In genomic region chr15:35545825-35546580, GRCh38 we compare ENCODE assay signal across 8 cellular contexts. TPM values are rescaled to one million over a fixed set of nuclear protein-coding genes. Genes with fewer than 3 reads are reported as not detected.
DNase-seq lines count a peak whose midpoint lies in the region; ATAC-seq, FAIRE-seq and TF ChIP-seq lines count a peak whose summit lies in the region.

Gene DPH6 (minus strand): TSS chr15:35546165. CDS start chr15:35546141, 24 bp downstream.

- H4K8ac ChIP-seq in H1 (ENCODE audit: extremely low read depth, insufficient read depth, low read length), result peak within 1 kb of the TSS; percentile 100

- peak within 1 kb of the TSS; percentile 88 for H3K27ac ChIP-seq in CD8-positive, alpha-beta memory T cell (ENCODE audit: low read depth, low read length)
- peak within 1 kb of the TSS; percentile 100 for H3K27ac ChIP-seq in H1 (ENCODE audit: low read depth, low read length)
- peak within 1 kb of the TSS; percentile 98 for H3K27ac ChIP-seq in mesodermal cell (ENCODE audit: low read depth, low read length, severe bottlenecking)

- 0 out of 4 replicates have a peak, but pooled peaks cover 0 to 4% of the 10 kb centered on the region in 2 experiments for H3K79me2 ChIP-seq in H1 (ENCODE audit: control insufficient read depth in 1 of 2, insufficient read depth in 2 of 2, low read length in 2 of 2)

- H2BK5ac ChIP-seq in H1 (ENCODE audit: low read depth, low read length), result peak within 1 kb of the TSS; percentile 100

- no peak within 1 kb of the TSS for H2BK120ac ChIP-seq in H1 (replicated peaks; ENCODE audit: low read depth, low read length)

- H2BK12ac ChIP-seq in H1 (ENCODE audit: low read depth, low read length), result peak within 1 kb of the TSS; percentile 97

- peak within 1 kb of the TSS; percentile 84 to 99 (median 98) for H3K27ac Mint-ChIP-seq in CD8-positive, alpha-beta memory T cell

- H3K9me3 Mint-ChIP-seq in CD8-positive, alpha-beta memory T cell, result no peaks in the 10 kb centered on the region

- peak within 1 kb of the TSS; percentile 74 to 99 (median 96) for H3K9ac ChIP-seq in H1 (replicated peaks in 1 of 4; ENCODE audit: extremely low read depth in 1 of 4, low read depth in 3 of 4, low read length in 3 of 4)

- peak within 1 kb of the TSS; percentile 99 for H3K56ac ChIP-seq in H1 (replicated peaks; ENCODE audit: insufficient read length, low read depth, low read length)

- peak within 1 kb of the TSS; percentile 92 for H4K5ac ChIP-seq in H1 (ENCODE audit: insufficient read length, low read depth, low read length)

- H4K20me1 ChIP-seq in H1 (replicated peaks in 1 of 2; ENCODE audit: control insufficient read depth in 1 of 2, insufficient read depth in 2 of 2, low read length in 2 of 2), result no peaks in the 10 kb centered on the region

- H3K27me3 Mint-ChIP-seq in CD8-positive, alpha-beta memory T cell, result peaks cover 0 to 2% of the 10 kb centered on the region in 2 donors

- peak within 1 kb of the TSS; percentile 84 to 99 (median 95) for H3K4me3 Mint-ChIP-seq in CD8-positive, alpha-beta memory T cell

- H3K23me2 ChIP-seq in H1 (ENCODE audit: low read depth, low read length), result peaks cover 14% of the 10 kb centered on the region

- peak within 1 kb of the TSS; percentile 24 for H2AK5ac ChIP-seq in H1 (ENCODE audit: low read depth, low read length)

- TF ChIP-seq RAD21 in H1 (IDR thresholded peaks at IDR 0.05 in 1 of 2, conservative IDR thresholded peaks at IDR 0.05 in 1 of 2; ENCODE audit: low read depth in 2 of 2, low read length in 2 of 2), result no peak

- peak within 1 kb of the TSS; percentile 100 for H2BK15ac ChIP-seq in H1 (ENCODE audit: low read length)

- peak; percentile 69 to 92 (median 88) for DNase-seq in CD8-positive, alpha-beta memory T cell
- DNase-seq in NOMO-1 (lab: John Stamatoyannopoulos, UW; ENCODE audit: unreplicated experiment in 2 of 2) (peak; percentile 62 to 71), H1 (ENCODE audit: low read depth in 1 of 2, low spot score in 2 of 2) (peak in 1 of 2 experiments; percentile 88)
- DNase-seq in activated CD8-positive, alpha-beta memory T cell treated with anti-CD3 and anti-CD28 coated beads for 4 hours (ENCODE audit: low read depth in 2 of 2), result peak; percentile 71 to 81
- DNase-seq in stimulated activated CD8-positive, alpha-beta memory T cell treated with anti-CD3 and anti-CD28 coated beads, Interleukin-15, amount 100 ng/mL, for 24 hours (ENCODE audit: low read depth), result peak; percentile 68

- peak within 1 kb of the TSS; percentile 100 for H4K91ac ChIP-seq in H1 (replicated peaks; ENCODE audit: insufficient read length, low read length)

- FAIRE-seq in H1 (lab: Jason Lieb, UNC), result no peak

- TF ChIP-seq CTCF in H1 (IDR thresholded peaks at IDR 0.05; ENCODE audit: control extremely low read depth in 1 of 3, insufficient read depth in 1 of 3, low read depth in 1 of 3, low read length in 3 of 3), result no peak

- peak within 1 kb of the TSS; percentile 95 to 96 for H3K4me2 ChIP-seq in H1 (ENCODE audit: insufficient read depth in 1 of 2, low read depth in 2 of 2, low read length in 2 of 2)

- H3K4ac ChIP-seq in H1 (replicated peaks; ENCODE audit: insufficient read length, low read depth, low read length), result peak within 1 kb of the TSS; percentile 96

- no peaks in the 10 kb centered on the region for H3K27me3 ChIP-seq in CD8-positive, alpha-beta memory T cell (ENCODE audit: insufficient read depth, low read length, poor library complexity, severe bottlenecking)
- H3K27me3 ChIP-seq in H1 (replicated peaks in 1 of 4; ENCODE audit: control insufficient read depth in 3 of 4, extremely low read depth in 1 of 4, insufficient read depth in 3 of 4, low read length in 3 of 4), result peaks cover 0 to 1% (median 0%) of the 10 kb centered on the region in 4 experiments; a peak in 1 of 7 replicates

- peak within 1 kb of the TSS; percentile 90 for H2AFZ ChIP-seq in H1 (ENCODE audit: low read length)

- H3K14ac ChIP-seq in H1 (ENCODE audit: insufficient read length), result no peak within 1 kb of the TSS

- H3K4me1 ChIP-seq in CD8-positive, alpha-beta memory T cell (ENCODE audit: insufficient read depth, low read length), result peaks cover 9% of the 10 kb centered on the region
- peaks cover 3 to 28% (median 25%) of the 10 kb centered on the region in 4 experiments; a peak in 6 of 7 replicates for H3K4me1 ChIP-seq in H1 (replicated peaks in 1 of 4; ENCODE audit: control insufficient read depth in 3 of 4, insufficient read depth in 4 of 4, low read length in 3 of 4)
- no peaks in the 10 kb centered on the region for H3K4me1 ChIP-seq in mesodermal cell (ENCODE audit: control insufficient read depth, insufficient read depth, low read length, poor library complexity, severe bottlenecking)

- peaks cover 0 to 7% (median 2%) of the 10 kb centered on the region in 3 donors for H3K36me3 Mint-ChIP-seq in CD8-positive, alpha-beta memory T cell

- H3K23ac ChIP-seq in H1 (ENCODE audit: insufficient read length), result no peak within 1 kb of the TSS

- POLR2A ChIA-PET in CD8-positive, alpha-beta memory T cell (lab: Charles Lee), result interaction anchor here (0.6 to 1.7 kb wide), 2 partner anchors 38 to 558 kb away, joined by 4 to 5 read pairs; partner anchors contain the start of gene ZNF770
- POLR2A ChIA-PET in H1 (lab: Charles Lee; ENCODE audit: partially characterized antibody), result interaction anchor here (0.8 to 1.6 kb wide), 6 partner anchors 12 to 525 kb away, joined by 3 to 4 read pairs (median 3); no protein-coding TSS in a partner anchor

- peak within 1 kb of the TSS; percentile 54 for H3K4me3 ChIP-seq in CD8-positive, alpha-beta memory T cell (ENCODE audit: low read length)
- H3K4me3 ChIP-seq in H1 (ENCODE audit: extremely low read depth in 1 of 4, insufficient read depth in 2 of 4, low read depth in 3 of 4, low read length in 4 of 4) (peak within 1 kb of the TSS; percentile 48 to 79 (median 68)), mesodermal cell (ENCODE audit: extremely low read depth, insufficient read depth, low read length, poor library complexity, severe bottlenecking) (peak within 1 kb of the TSS; percentile 48)

- 0 out of 2 replicates have a peak within 1 kb of the TSS, but pooled peaks have one; percentile 62 for H2BK20ac ChIP-seq in H1 (ENCODE audit: low read length)

- TF ChIP-seq EP300 in H1 (IDR thresholded peaks at IDR 0.05; ENCODE audit: borderline replicate concordance in 1 of 2, low read depth in 2 of 2, low read length in 2 of 2), result no peak

- ATAC-seq in GM19438 (IDR thresholded peaks at IDR 0.05; ENCODE audit: low read depth, unreplicated experiment), result peak; percentile 86
- peak; percentile 86 for ATAC-seq in HG03571 (IDR thresholded peaks at IDR 0.05; ENCODE audit: unreplicated experiment)

- CTCF ChIA-PET in CD8-positive, alpha-beta memory T cell (lab: Charles Lee), result no interaction called here
- CTCF ChIA-PET in H1 (lab: Charles Lee; ENCODE audit: partially characterized antibody), result interaction anchor here (0.5 to 2.3 kb wide), 2 partner anchors 13 to 206 kb away, joined by 3 to 6 read pairs; no protein-coding TSS in a partner anchor

- 1% methylated on average over 60 of the region's 69 CpGs; no CpG with 5 or more reads in 1 of the 2 experiments for WGBS in H1 (ENCODE audit: extremely low coverage in 1 of 2, insufficient coverage in 1 of 2, insufficient read length in 1 of 2, insufficient replicate concordance in 2 of 2, low coverage in 1 of 2, low lambda C conversion rate in 2 of 2, missing lambda C conversion rate in 1 of 2), 2 experiments
- 37 to 41% methylated on average over 35 to 48 of the region's 69 CpGs for WGBS in mesodermal cell (ENCODE audit: insufficient coverage in 2 of 2), 2 experiments

- H3K36me3 ChIP-seq in CD8-positive, alpha-beta memory T cell (ENCODE audit: insufficient read depth, low read length), result no peaks in the 10 kb centered on the region
- no peaks in the 10 kb centered on the region for H3K36me3 ChIP-seq in H1 (ENCODE audit: control insufficient read depth in 2 of 4, insufficient read depth in 4 of 4, low read length in 3 of 4)
- H3K36me3 ChIP-seq in mesodermal cell (ENCODE audit: control insufficient read depth, insufficient read depth, low read length), result no peaks in the 10 kb centered on the region

- peaks cover 20 to 27% (median 22%) of the 10 kb centered on the region in 3 donors for H3K4me1 Mint-ChIP-seq in CD8-positive, alpha-beta memory T cell

- peak within 1 kb of the TSS; percentile 97 for H3K18ac ChIP-seq in H1 (ENCODE audit: extremely low read depth, low read length)

- no peaks in the 10 kb centered on the region for H3K79me1 ChIP-seq in H1 (ENCODE audit: low read depth, low read length)

- H3K9me3 ChIP-seq in CD8-positive, alpha-beta memory T cell (ENCODE audit: low read length), result no peaks in the 10 kb centered on the region
- H3K9me3 ChIP-seq in H1 (ENCODE audit: insufficient read depth in 2 of 2, low read depth in 1 of 2, low read length in 1 of 2), result no peaks in the 10 kb centered on the region
- H3K9me3 ChIP-seq in mesodermal cell (ENCODE audit: control insufficient read depth, low read length), result no peaks in the 10 kb centered on the region

- peak; percentile 51 to 92 for TF ChIP-seq POLR2A in H1 (IDR thresholded peaks at IDR 0.05; ENCODE audit: control extremely low read depth in 1 of 2, low read depth in 2 of 2, low read length in 2 of 2)

TF ChIP-seq in H1, 55 proteins besides CTCF, POLR2A, EP300 and RAD21 (continues in another document):
- no peak for TF ChIP-seq SAP30 (IDR thresholded peaks at IDR 0.05; ENCODE audit: insufficient read depth, insufficient replicate concordance, low read length)
- no peak for TF ChIP-seq CTBP2 (IDR thresholded peaks at IDR 0.05; ENCODE audit: borderline replicate concordance, insufficient read depth, insufficient read length, low read length)
- TF ChIP-seq JUN (IDR thresholded peaks at IDR 0.05; ENCODE audit: low read depth, low read length), result no peak
- no peak for TF ChIP-seq SRF (IDR thresholded peaks at IDR 0.05; ENCODE audit: low read depth, low read length)
- TF ChIP-seq TBP (IDR thresholded peaks at IDR 0.05; ENCODE audit: low read depth, low read length), result no peak; the same call in 1 of the 2 replicates
- no peak for TF ChIP-seq MAFK (IDR thresholded peaks at IDR 0.05; ENCODE audit: low read depth, low read length)
- peak; percentile 82 for TF ChIP-seq POLR2AphosphoS5 (IDR thresholded peaks at IDR 0.05; ENCODE audit: low read depth, low read length)

RNA-seq across cellular contexts. Expression of gene DPH6, which starts in this region (rescaled TPM):
- 10 to 100 TPM in 1 of 2 experiments, 1 to 10 TPM in 1; 9.6 to 11.4 TPM for total RNA-seq in CD8-positive, alpha-beta memory T cell
- polyA plus RNA-seq in CD8-positive, alpha-beta memory T cell, result 17.0 TPM
- total RNA-seq in H1 (2021; fragmentation: NEBNext Ultra II Directional; extraction: Animal tissue kit (Norgen Biotek cat#: 25700)), result 27.5 and 30.5 TPM in 2 replicates
- polyA plus RNA-seq in H1 (2011; rRNA removed), result 14.5 and 21.6 TPM in 2 replicates
- polyA plus RNA-seq in H1 (2011; cell fraction: cytosol; rRNA removed), result 26.7 TPM
- polyA plus RNA-seq in H1 (2011; cell fraction: nucleus; rRNA removed), result 44.1 TPM
- 32.0 to 36.8 TPM (median 33.8 TPM) in 4 replicates for polyA plus RNA-seq in H1 (2012, experiment 1 of 2)
- polyA plus RNA-seq in H1 (2012, experiment 2 of 2), result 3.1 TPM
- 13.6 TPM for polyA plus RNA-seq in H1 (2013, experiment 1 of 2)
- 13.3 TPM for polyA plus RNA-seq in H1 (2013, experiment 2 of 2)
- polyA minus RNA-seq in H1 (2011; rRNA and poly(A)+ RNA removed), result 53.4 and 56.3 TPM in 2 replicates
- 13.4 TPM for polyA minus RNA-seq in H1 (2011; cell fraction: cytosol; rRNA and poly(A)+ RNA removed)
- 125 TPM for polyA minus RNA-seq in H1 (2011; cell fraction: nucleus; rRNA and poly(A)+ RNA removed)
- 6.9 TPM for polyA plus RNA-seq in mesodermal cell (2013, experiment 1 of 2)
- polyA plus RNA-seq in mesodermal cell (2013, experiment 2 of 2), result 6.5 TPM
